ENCODE assay signal across 30 cellular contexts in the genomic region with DNA sequence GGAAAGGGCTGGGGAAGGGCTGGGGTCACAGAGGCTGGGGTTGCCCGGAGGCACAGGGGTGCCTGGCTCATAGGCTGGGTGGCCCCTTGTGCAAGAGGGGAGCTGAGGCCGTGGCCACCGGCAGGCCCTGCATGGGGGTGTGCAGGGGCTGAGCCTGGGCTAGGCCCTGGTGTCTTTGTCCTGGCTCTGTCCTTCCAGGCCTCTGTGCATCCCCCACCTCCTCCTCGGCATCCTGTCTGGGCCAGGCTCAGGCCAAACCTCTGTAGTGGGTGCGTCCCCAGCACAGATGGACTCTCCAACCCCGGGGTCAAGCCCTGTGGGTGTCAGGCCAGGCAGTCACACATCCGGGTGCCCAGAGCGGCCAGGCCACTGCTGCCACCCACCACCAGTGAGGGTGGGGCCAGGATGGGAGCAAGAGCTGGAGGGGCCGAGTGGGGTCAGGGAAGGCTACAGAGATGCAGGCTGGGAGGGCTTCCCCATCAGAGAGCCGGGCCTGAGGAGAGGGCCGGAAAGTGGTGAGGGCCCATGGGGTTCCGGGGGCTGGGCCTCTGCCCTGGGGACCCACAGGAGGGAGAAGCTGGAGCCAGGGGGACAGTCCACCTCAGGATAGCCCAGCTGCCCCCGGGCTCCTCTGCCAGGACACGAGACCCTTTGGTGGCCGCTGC. TPM values are rescaled to one million over a fixed set of nuclear protein-coding genes. Genes with fewer than 3 reads are reported as not detected.
DNase-seq lines count a peak whose midpoint lies in the region; ATAC-seq, FAIRE-seq and TF ChIP-seq lines count a peak whose summit lies in the region.
"Had no signal": no experiment of that assay in that cellular context is flagged by ENCODE, and none has a peak within 500 bp of the region (broad histone marks: within the 10 kb centered on the region; RNA-seq: fewer than 3 reads in every experiment).

No MANE protein-coding gene starts in this region.

- TF ChIP-seq EP300 in sigmoid colon (IDR thresholded peaks at IDR 0.05) = no peak

- H4K8ac ChIP-seq in neuronal stem cell (ENCODE audit: low read depth, low read length) = no peak overlapping the region

- H2BK120ac ChIP-seq in neuronal stem cell (ENCODE audit: low read depth, low read length) = no peak overlapping the region

- no peak overlapping the region for H3K14ac ChIP-seq in neuronal stem cell (ENCODE audit: low read length)

- POLR2A ChIA-PET in RWPE1 (lab: Yijun Ruan, JAX; ENCODE audit: low non-redundant PET) = interaction anchor here (0.6 kb wide), 1 partner anchor 111 kb away, joined by 5 read pairs; no protein-coding TSS in a partner anchor

- H3K27me3 ChIP-seq in right cardiac atrium (ENCODE audit: control insufficient read depth, insufficient read depth) (no peaks in the 10 kb centered on the region), neuronal stem cell (ENCODE audit: control insufficient read depth in 3 of 3, insufficient read depth in 3 of 3, low read depth in 1 of 3, low read length in 3 of 3) (no peaks in the 10 kb centered on the region), sigmoid colon (peaks cover 17 to 41% (median 30%) of the 10 kb centered on the region in 3 donors)
- H3K27me3 ChIP-seq in effector memory CD4-positive, alpha-beta T cell (replicated peaks; ENCODE audit: control insufficient read depth, insufficient read depth, low read length, poor library complexity, severe bottlenecking) = no peaks in the 10 kb centered on the region

- ATAC-seq in right cardiac atrium = peak; percentile 8 to 23
- ATAC-seq: WTC11 had no signal

- TF ChIP-seq POLR2A in GM12892 (IDR thresholded peaks at IDR 0.05; ENCODE audit: low read depth, low read length) = peak; percentile 22; the same call in 1 of the 2 replicates
- no peak for TF ChIP-seq POLR2A in sigmoid colon (IDR thresholded peaks at IDR 0.05)

- TF ChIP-seq CTCF in RWPE1 (conservative IDR thresholded peaks at IDR 0.05; ENCODE audit: low read depth) = no peak
- TF ChIP-seq CTCF in sigmoid colon (IDR thresholded peaks at IDR 0.05) = no peak

- H4K91ac ChIP-seq in neuronal stem cell (ENCODE audit: low read depth, low read length, poor library complexity) = no peak overlapping the region

- no peaks in the 10 kb centered on the region for H3K79me1 ChIP-seq in neuronal stem cell (ENCODE audit: low read depth, low read length)

- H3K4ac ChIP-seq in neuronal stem cell (ENCODE audit: low read length) = no peak overlapping the region

- intact Hi-C loops in right cardiac atrium (cut with DNase I) = no loop called here
- intact Hi-C loops in sigmoid colon (cut with DNase I) = no loop called here

- H3K27ac ChIP-seq in RWPE1 (peak overlapping the region; percentile 71), right cardiac atrium (ENCODE audit: low read length) (no peak overlapping the region), neuronal stem cell (replicated peaks; ENCODE audit: low read length) (peak overlapping the region; percentile 49), sigmoid colon (no peak overlapping the region)
- H3K27ac ChIP-seq in effector memory CD4-positive, alpha-beta T cell (ENCODE audit: insufficient read depth, low read length, poor library complexity, severe bottlenecking) = no peak overlapping the region
- H3K27ac ChIP-seq: skin epidermis, stomach, transverse colon had no signal

- no peaks in the 10 kb centered on the region for H3K9me3 ChIP-seq in right cardiac atrium (ENCODE audit: control insufficient read depth, low read length)
- no peaks in the 10 kb centered on the region for H3K9me3 ChIP-seq in neuronal stem cell (replicated peaks in 1 of 2; ENCODE audit: control insufficient read depth in 2 of 2, insufficient read depth in 1 of 2, low read depth in 1 of 2, low read length in 2 of 2)
- no peaks in the 10 kb centered on the region for H3K9me3 ChIP-seq in sigmoid colon
- H3K9me3 ChIP-seq in effector memory CD4-positive, alpha-beta T cell (ENCODE audit: control insufficient read depth, low read length) = no peaks in the 10 kb centered on the region
- H3K9me3 ChIP-seq: stomach, transverse colon had no signal

- CTCF ChIA-PET in RWPE1 (lab: Yijun Ruan, JAX) = interaction anchor here (1.0 kb wide), 1 partner anchor 8 kb away, joined by 3 read pairs; no protein-coding TSS in a partner anchor

- H2AFZ ChIP-seq in neuronal stem cell (ENCODE audit: low read length) = no peak overlapping the region

- H3K9ac ChIP-seq in neuronal stem cell (ENCODE audit: low read depth, low read length, poor library complexity) = peak overlapping the region; percentile 44

- peak overlapping the region; percentile 74 for H2AK5ac ChIP-seq in neuronal stem cell (ENCODE audit: low read depth, low read length)

- H3K4me3 ChIP-seq in right cardiac atrium (ENCODE audit: low read length) = no peak overlapping the region
- no peak overlapping the region for H3K4me3 ChIP-seq in neuronal stem cell (ENCODE audit: low read length in 2 of 2)
- H3K4me3 ChIP-seq in sigmoid colon = no peak overlapping the region
- no peak overlapping the region for H3K4me3 ChIP-seq in effector memory CD4-positive, alpha-beta T cell (ENCODE audit: insufficient read depth, low read depth, low read length, poor library complexity, severe bottlenecking)
- H3K4me3 ChIP-seq: skin epidermis, stomach, transverse colon had no signal

- no peak overlapping the region for H3K4me2 ChIP-seq in neuronal stem cell (ENCODE audit: insufficient read depth, low read length, poor library complexity, severe bottlenecking)

- WGBS in right cardiac atrium = 51% methylated on average over 15 of the region's 15 CpGs
- WGBS in neuronal stem cell (ENCODE audit: extremely low coverage in 2 of 2, insufficient read length in 2 of 2, insufficient replicate concordance in 1 of 2), 2 donors = no CpG with 5 or more reads among the region's 15 CpGs
- 63 to 65% methylated on average over 15 of the region's 15 CpGs for WGBS in sigmoid colon, 2 donors

- in situ Hi-C loops in ACHN (cut with HindIII; ENCODE audit: low pct_ligation_motif_present, low pct_unique_long_range_greater_than_20kb, low sequenced_read_pairs) = loop anchor here (25.0 kb wide), 1 partner anchor 95 kb away; a partner anchor contains a TSS

- H3K36me3 ChIP-seq in neuronal stem cell (replicated peaks in 1 of 2; ENCODE audit: control insufficient read depth in 2 of 2, insufficient read depth in 2 of 2, low read length in 2 of 2) (peaks cover 38 to 49% of the 10 kb centered on the region in 2 donors), sigmoid colon (peaks cover 33 to 47% (median 36%) of the 10 kb centered on the region in 4 donors)
- peaks cover 41% of the 10 kb centered on the region for H3K36me3 ChIP-seq in effector memory CD4-positive, alpha-beta T cell (ENCODE audit: control insufficient read depth, insufficient read depth, low read length)

- H2BK12ac ChIP-seq in neuronal stem cell (ENCODE audit: low read length) = peak overlapping the region; percentile 49

- H3K23ac ChIP-seq in neuronal stem cell (ENCODE audit: low read depth, low read length, poor library complexity) = peak overlapping the region; percentile 43

- no peak for DNase-seq in GM12892 (ENCODE audit: insufficient read length)
- DNase-seq in RWPE1 (ENCODE audit: low spot score) = no peak
- DNase-seq in right cardiac atrium = no peak
- DNase-seq in neuronal stem cell (ENCODE audit: low spot score) = no peak
- no peak for DNase-seq in ACHN
- no peak for DNase-seq in sigmoid colon
- no peak for DNase-seq in effector memory CD4-positive, alpha-beta T cell
- DNase-seq: activated CD4-positive, alpha-beta T cell treated with anti-CD3 and anti-CD28 coated beads, Interleukin-2, amount 10 ng/mL, durations not matched to agents 7 days and 5 days; activated gamma-delta T cell; activated T-cell treated with anti-CD3 and anti-CD28 coated beads, Interleukin-2, amount 50 U/mL, for 24 hours; caudate nucleus; DMS153; GDM1; HFFc6; islet precursor cell; Kasumi-1; NCI-H1436; NCI-H2107; NCI-H446 treated with DMSO at 0.1 percent for 48 hours; stomach; SW 1271; T-helper 9 cell; transverse colon had no signal

- H2BK5ac ChIP-seq in neuronal stem cell (ENCODE audit: low read length) = peak overlapping the region; percentile 66

- no peak for FAIRE-seq in GM12892 (lab: Jason Lieb, UNC)
- FAIRE-seq: astrocyte, GM18507 had no signal

- H3K4me1 ChIP-seq in right cardiac atrium (ENCODE audit: control insufficient read depth, insufficient read depth, low read length) (no peaks in the 10 kb centered on the region), neuronal stem cell (ENCODE audit: control insufficient read depth in 2 of 2, insufficient read depth in 1 of 2, low read depth in 1 of 2, low read length in 2 of 2) (no peaks in the 10 kb centered on the region), sigmoid colon (peaks cover 0 to 18% (median 10%) of the 10 kb centered on the region in 4 donors)
- H3K4me1 ChIP-seq in effector memory CD4-positive, alpha-beta T cell (ENCODE audit: control insufficient read depth, insufficient read depth, low read length, poor library complexity, severe bottlenecking) = no peaks in the 10 kb centered on the region

- H2BK15ac ChIP-seq in neuronal stem cell (ENCODE audit: low read length) = no peak overlapping the region

- H3K18ac ChIP-seq in neuronal stem cell (ENCODE audit: low read length) = peak overlapping the region; percentile 89

RNA-seq across cellular contexts. Expression of a gene that starts 19.4 kb away (rescaled TPM):
- polyA plus RNA-seq in GM12892 (2012; ENCODE audit: missing spikeins) = 12.0 TPM
- 10 to 100 TPM; 35.2 to 51.3 (median 45.1) TPM for total RNA-seq in right cardiac atrium
- 38.7 TPM for polyA plus RNA-seq in right cardiac atrium
- polyA plus RNA-seq in neuronal stem cell (2013, experiment 1 of 2) = 23.5 TPM
- 22.7 TPM for polyA plus RNA-seq in neuronal stem cell (2013, experiment 2 of 2)
- total RNA-seq in sigmoid colon = 10 to 100 TPM; 23.6 to 37.7 (median 27.9) TPM
- 10 to 100 TPM; 11.4 to 25.4 (median 13.4) TPM for polyA plus RNA-seq in sigmoid colon

RNA-seq across cellular contexts. Expression of a gene that starts 23.0 kb away (rescaled TPM):
- not detected for polyA plus RNA-seq in GM12892 (2012; ENCODE audit: missing spikeins)
- total RNA-seq in right cardiac atrium (1 to 10 TPM in 2 of 4 donors, under 1 TPM in 2; 0.61 to 1.8 (median 1.2) TPM), sigmoid colon (under 1 TPM in 1 of 4 donors, not detected in 3; 0.36 TPM)
- polyA plus RNA-seq in right cardiac atrium (0.52 TPM), sigmoid colon (1 to 10 TPM in 1 of 3 donors, under 1 TPM in 1, not detected in 1; 0.61 to 1.2 TPM)
- 208 TPM for polyA plus RNA-seq in neuronal stem cell (2013, experiment 1 of 2)
- polyA plus RNA-seq in neuronal stem cell (2013, experiment 2 of 2) = 209 TPM
- total RNA-seq: activated CD4-positive, alpha-beta T cell treated with anti-CD3 and anti-CD28 coated beads, Interleukin-2, amount 10 ng/mL, durations not matched to agents 7 days and 5 days; astrocyte; lung microvascular endothelial cell; WTC11 had no signal
- polyA plus RNA-seq: BJ had no signal

RNA-seq across cellular contexts. Expression of a gene that starts 30.9 kb away (rescaled TPM):
- polyA plus RNA-seq in GM12892 (2012; ENCODE audit: missing spikeins) = 0.13 TPM
- total RNA-seq in right cardiac atrium = under 1 TPM in 3 of 4 donors, not detected in 1; 0.08 to 0.64 (median 0.09) TPM
- polyA plus RNA-seq in right cardiac atrium = 0.16 TPM
- polyA plus RNA-seq in neuronal stem cell (2013, experiment 1 of 2) = 4.2 TPM
- polyA plus RNA-seq in neuronal stem cell (2013, experiment 2 of 2) = 4.0 TPM
- 1 to 10 TPM in 2 of 4 donors, under 1 TPM in 1, not detected in 1; 0.54 to 1.7 (median 1.1) TPM for total RNA-seq in sigmoid colon
- 1 to 10 TPM in 1 of 3 donors, under 1 TPM in 1, not detected in 1; 0.60 to 3.8 TPM for polyA plus RNA-seq in sigmoid colon
- total RNA-seq: progenitor cell of endocrine pancreas had no signal

RNA-seq across cellular contexts. Expression of a gene that starts 49.1 kb away (rescaled TPM):
- polyA plus RNA-seq in GM12892 (2012; ENCODE audit: missing spikeins) = 117 TPM
- total RNA-seq in right cardiac atrium (10 to 100 TPM; 17.6 to 25.5 (median 21.8) TPM), sigmoid colon (10 to 100 TPM; 37.5 to 73.4 (median 60.4) TPM)
- polyA plus RNA-seq in right cardiac atrium (27.6 TPM), sigmoid colon (100 to 1,000 TPM in 1 of 3 donors, 10 to 100 TPM in 2; 53.5 to 185 (median 64.7) TPM)
- polyA plus RNA-seq in neuronal stem cell (2013, experiment 1 of 2) = 1.1 TPM
- 1.3 TPM for polyA plus RNA-seq in neuronal stem cell (2013, experiment 2 of 2)

Comparison
In these comparisons a context has a peak if more than half of its experiments do, and no peak if none do; other contexts are left out.
1. H3K27ac ChIP-seq: peak in RWPE1 (single experiment) and neuronal stem cell (single experiment); none in right cardiac atrium (single experiment), sigmoid colon (0 of 4) and effector memory CD4-positive, alpha-beta T cell (single experiment).